ENCODE assay signal across 9 cellular contexts in genomic region chr15:47711654-47712053, GRCh38. TPM values are rescaled to one million over a fixed set of nuclear protein-coding genes. Genes with fewer than 3 reads are reported as not detected.
A peak's percentile ranks its signal among the peaks of the same experiment; 100 is the strongest.
DNase-seq lines count a peak whose midpoint lies in the region; ATAC-seq, FAIRE-seq and TF ChIP-seq lines count a peak whose summit lies in the region.
"Had no signal": no experiment of that assay in that cellular context is flagged by ENCODE, and none has a peak within 500 bp of the region (broad histone marks: within the 10 kb centered on the region; RNA-seq: fewer than 3 reads in every experiment).

No MANE protein-coding gene starts in this region.

- no peak overlapping the region for H3K27ac ChIP-seq in DND-41 (ENCODE audit: low read length)

- DNase-seq in DND-41 (no peak), HTR-8/SVneo (ENCODE audit: insufficient read length, low spot score) (peak; percentile 10), astrocyte of the hippocampus (ENCODE audit: low read depth, low spot score) (peak; percentile 11), myocyte (ENCODE audit: low read depth) (peak; percentile 17), COLO829 (ENCODE audit: low spot score) (no peak), C1 segment of cervical spinal cord (lab: John Stamatoyannopoulos, UW) (no peak)

- H3K4me3 Mint-ChIP-seq in stimulated activated memory B cell treated with anti-CD40 and anti-IgM and Interleukin-4, amounts not matched to agents 10 μg/mL and 1 μg/mL and 100 μg/mL, for 72 hours: no peak overlapping the region
- H3K4me3 Mint-ChIP-seq: natural killer cell treated with Interleukin-12 subunit alpha and Interleukin-12 subunit beta and Interleukin-15 and Interleukin-18, amount 100 ng/mL, for 72 hours had no signal

- TF ChIP-seq CTCF in DND-41 (IDR thresholded peaks at IDR 0.05; ENCODE audit: borderline replicate concordance, extremely low read depth, low read length, poor library complexity, severe bottlenecking): peak; percentile 45

- H3K9ac ChIP-seq in DND-41 (ENCODE audit: low read depth, low read length): no peak overlapping the region

- H3K4me3 ChIP-seq in DND-41 (ENCODE audit: low read depth in 1 of 2, low read length in 2 of 2): no peak overlapping the region

- no peaks in the 10 kb centered on the region for H3K4me1 ChIP-seq in DND-41 (ENCODE audit: insufficient read depth, low read length)

- no peaks in the 10 kb centered on the region for H4K20me1 ChIP-seq in DND-41 (ENCODE audit: insufficient read depth, low read length)

- H3K36me3 ChIP-seq in DND-41 (ENCODE audit: insufficient read depth, low read length): no peaks in the 10 kb centered on the region

- H3K4me1 Mint-ChIP-seq in stimulated activated memory B cell treated with anti-CD40 and anti-IgM and Interleukin-4, amounts not matched to agents 10 μg/mL and 1 μg/mL and 100 μg/mL, for 72 hours: no peaks in the 10 kb centered on the region

- FAIRE-seq in HTR-8/SVneo (lab: Jason Lieb, UNC): no peak

- ATAC-seq in DND-41 (ENCODE audit: insufficient read depth, low read depth) (no peak), HG03460 (IDR thresholded peaks at IDR 0.05; ENCODE audit: unreplicated experiment) (no peak)
- no peak for ATAC-seq in stimulated activated memory B cell treated with anti-CD40 and anti-IgM and Interleukin-4, amounts not matched to agents 10 μg/mL and 1 μg/mL and 100 μg/mL, for 72 hours
- ATAC-seq: natural killer cell treated with Interleukin-12 subunit alpha and Interleukin-12 subunit beta and Interleukin-15 and Interleukin-18, amount 100 ng/mL, for 72 hours had no signal

- no peak overlapping the region for H3K4me2 ChIP-seq in DND-41 (ENCODE audit: insufficient read depth, low read length)

- H3K79me2 ChIP-seq in DND-41 (ENCODE audit: insufficient read depth, low read length): no peaks in the 10 kb centered on the region

- H3K9me3 Mint-ChIP-seq in stimulated activated memory B cell treated with anti-CD40 and anti-IgM and Interleukin-4, amounts not matched to agents 10 μg/mL and 1 μg/mL and 100 μg/mL, for 72 hours: no peaks in the 10 kb centered on the region

- no peak overlapping the region for H2AFZ ChIP-seq in DND-41 (ENCODE audit: low read depth, low read length)

- no peak overlapping the region for H3K27ac Mint-ChIP-seq in stimulated activated memory B cell treated with anti-CD40 and anti-IgM and Interleukin-4, amounts not matched to agents 10 μg/mL and 1 μg/mL and 100 μg/mL, for 72 hours
- H3K27ac Mint-ChIP-seq: natural killer cell treated with Interleukin-12 subunit alpha and Interleukin-12 subunit beta and Interleukin-15 and Interleukin-18, amount 100 ng/mL, for 72 hours had no signal

- peaks cover 24% of the 10 kb centered on the region for H3K27me3 Mint-ChIP-seq in stimulated activated memory B cell treated with anti-CD40 and anti-IgM and Interleukin-4, amounts not matched to agents 10 μg/mL and 1 μg/mL and 100 μg/mL, for 72 hours

- H3K27me3 ChIP-seq in DND-41 (ENCODE audit: insufficient read depth, low read length, poor library complexity): no peaks in the 10 kb centered on the region

- no peaks in the 10 kb centered on the region for H3K36me3 Mint-ChIP-seq in stimulated activated memory B cell treated with anti-CD40 and anti-IgM and Interleukin-4, amounts not matched to agents 10 μg/mL and 1 μg/mL and 100 μg/mL, for 72 hours
- H3K36me3 Mint-ChIP-seq: natural killer cell treated with Interleukin-12 subunit alpha and Interleukin-12 subunit beta and Interleukin-15 and Interleukin-18, amount 100 ng/mL, for 72 hours had no signal

- H3K9me3 ChIP-seq in DND-41 (ENCODE audit: insufficient read depth, low read length, severe bottlenecking): no peaks in the 10 kb centered on the region

RNA-seq across cellular contexts. Expression of gene SEMA6D, which starts 5.7 kb away (rescaled TPM):
- total RNA-seq in myocyte: 0.47 and 1.2 TPM in 2 replicates
- polyA plus RNA-seq in myocyte (2012): 0.11 TPM
- total RNA-seq: natural killer cell treated with Interleukin-12 subunit alpha and Interleukin-12 subunit beta and Interleukin-15 and Interleukin-18, amount 100 ng/mL, for 72 hours had no signal

Comparison
In these comparisons a context has a peak if more than half of its experiments do, and no peak if none do; other contexts are left out.
1. DNase-seq: peak in HTR-8/SVneo (single experiment), astrocyte of the hippocampus (single experiment) and myocyte (single experiment); none in DND-41 (single experiment), COLO829 (single experiment) and C1 segment of cervical spinal cord (0 of 14).